Comparison of ENCODE assay signal across 8 cellular contexts in the genomic region with DNA sequence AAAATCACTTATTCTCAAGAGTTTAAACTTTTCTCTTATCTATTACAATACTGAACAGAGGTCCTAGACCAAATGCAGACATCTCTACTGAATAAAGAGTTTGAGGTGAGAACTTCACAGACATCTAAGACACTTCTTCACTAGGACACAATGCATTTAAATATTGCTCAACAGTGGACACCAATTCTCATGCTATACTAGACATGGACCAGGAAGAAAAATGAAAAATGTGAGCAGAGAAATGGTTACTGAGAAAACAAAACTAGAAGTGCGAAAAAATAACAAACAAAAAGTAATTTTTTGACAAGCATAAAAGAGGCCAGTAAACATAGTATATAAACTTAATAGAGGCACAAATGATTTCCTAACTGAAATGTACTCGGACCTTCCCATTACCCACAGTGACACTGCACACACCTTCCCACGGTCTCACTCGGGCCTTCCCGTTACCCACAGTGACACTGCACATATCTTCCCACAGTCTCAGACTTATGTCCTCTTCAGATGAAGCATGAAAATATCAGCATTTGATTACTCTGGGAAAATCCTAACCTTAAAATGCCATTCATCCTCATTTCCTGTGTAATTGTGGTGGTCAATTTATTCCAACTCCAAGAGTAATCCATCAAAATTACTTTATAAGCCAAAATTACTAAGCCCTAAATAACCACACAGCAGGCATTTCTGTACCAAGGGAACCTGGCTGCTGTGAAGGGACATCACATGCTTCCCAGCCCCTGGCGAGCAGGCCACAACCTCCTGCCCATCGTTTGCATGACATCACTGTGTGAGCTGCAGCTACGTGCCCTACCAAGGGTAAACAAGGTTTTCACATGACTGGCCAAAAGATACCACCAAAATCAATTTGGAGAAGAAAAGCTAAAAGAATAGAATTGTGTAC. TPM values are rescaled to one million over a fixed set of nuclear protein-coding genes. Genes with fewer than 3 reads are reported as not detected.
A peak's percentile ranks its signal among the peaks of the same experiment; 100 is the strongest.
DNase-seq lines count a peak whose midpoint lies in the region; ATAC-seq and TF ChIP-seq lines count a peak whose summit lies in the region.

No MANE protein-coding gene starts in this region.

- H3F3A ChIP-seq in neural cell (ENCODE audit: insufficient read depth, low read length, poor library complexity, severe bottlenecking): peaks cover 5% of the 10 kb centered on the region

- H2AFZ ChIP-seq in neural cell (ENCODE audit: low read depth, low read length): no peak overlapping the region

- TF ChIP-seq EP300 in esophagus muscularis mucosa (IDR thresholded peaks at IDR 0.05) (no peak), neural cell (conservative IDR thresholded peaks at IDR 0.05; ENCODE audit: poor library complexity, severe bottlenecking) (no peak)

- no peaks in the 10 kb centered on the region for H3K9me3 Mint-ChIP-seq in T-helper 1 cell treated with Interleukin-12 subunit alpha and Interleukin-12 subunit beta and Interleukin-4 antibody, amounts not matched to agents 30 μg/mL and 1 μg/mL, for 36 hours

- no peaks in the 10 kb centered on the region for H3K9me3 ChIP-seq in Peyer's patch
- H3K9me3 ChIP-seq in esophagus muscularis mucosa: no peaks in the 10 kb centered on the region
- H3K9me3 ChIP-seq in neural cell (ENCODE audit: low read length): no peaks in the 10 kb centered on the region

- H4K20me1 ChIP-seq in neural cell (ENCODE audit: insufficient read depth): no peaks in the 10 kb centered on the region

- TF ChIP-seq RAD21 in neural cell (conservative IDR thresholded peaks at IDR 0.05): no peak

- H3K27ac ChIP-seq in Peyer's patch (peak overlapping the region in 2 of 4 donors; percentile 20 to 67), esophagus muscularis mucosa (replicated peaks in 1 of 4) (peak overlapping the region; percentile 78 to 90 (median 82)), neural cell (ENCODE audit: low read length) (peak overlapping the region; percentile 34)

- intact Hi-C loops in esophagus muscularis mucosa (cut with DNase I): no loop called here

- H3K36me3 Mint-ChIP-seq in T-helper 1 cell treated with Interleukin-12 subunit alpha and Interleukin-12 subunit beta and Interleukin-4 antibody, amounts not matched to agents 30 μg/mL and 1 μg/mL, for 36 hours (ENCODE audit: low read depth): peaks cover 32% of the 10 kb centered on the region

- 42% methylated on average over 8 of the region's 8 CpGs for WGBS in esophagus muscularis mucosa

- H3K79me2 ChIP-seq in neural cell (replicated peaks; ENCODE audit: insufficient read depth, low read length): peaks cover 71% of the 10 kb centered on the region

- H3K4me2 ChIP-seq in neural cell (ENCODE audit: low read length): no peak overlapping the region

- peaks cover 0 to 16% (median 7%) of the 10 kb centered on the region in 4 donors for H3K4me1 ChIP-seq in Peyer's patch
- H3K4me1 ChIP-seq in esophagus muscularis mucosa: peaks cover 69 to 90% (median 82%) of the 10 kb centered on the region in 4 donors

- DNase-seq in T-helper 1 cell: no peak
- peak in 2 of 3 donors; percentile 69 to 74 for DNase-seq in Peyer's patch
- DNase-seq in esophagus muscularis mucosa (ENCODE audit: extremely low spot score): no peak
- DNase-seq in HCEC 1CT: no peak
- no peak for DNase-seq in activated T-cell treated with anti-CD3 and anti-CD28 coated beads, Interleukin-2, amount 50 U/mL, for 1 hour

- H3K36me3 ChIP-seq in Peyer's patch (peaks cover 0 to 13% (median 0%) of the 10 kb centered on the region in 3 donors), esophagus muscularis mucosa (peaks cover 0 to 25% (median 11%) of the 10 kb centered on the region in 4 donors), neural cell (ENCODE audit: insufficient read depth, low read length) (peaks cover 12% of the 10 kb centered on the region)

- no peaks in the 10 kb centered on the region for H3K9me2 ChIP-seq in neural cell (ENCODE audit: insufficient read depth, low read length)

- no peak for TF ChIP-seq CTCF in Peyer's patch (IDR thresholded peaks at IDR 0.05)
- TF ChIP-seq CTCF in esophagus muscularis mucosa (IDR thresholded peaks at IDR 0.05): no peak
- no peak for TF ChIP-seq CTCF in neural cell (IDR thresholded peaks at IDR 0.05; ENCODE audit: poor library complexity, severe bottlenecking)

- H3K27me3 Mint-ChIP-seq in T-helper 1 cell treated with Interleukin-12 subunit alpha and Interleukin-12 subunit beta and Interleukin-4 antibody, amounts not matched to agents 30 μg/mL and 1 μg/mL, for 36 hours (ENCODE audit: low read depth): no peaks in the 10 kb centered on the region

- H3K27me3 ChIP-seq in Peyer's patch: no peaks in the 10 kb centered on the region
- no peaks in the 10 kb centered on the region for H3K27me3 ChIP-seq in esophagus muscularis mucosa
- H3K27me3 ChIP-seq in neural cell (ENCODE audit: insufficient read depth, low read depth, low read length): no peaks in the 10 kb centered on the region

- H3K27ac Mint-ChIP-seq in T-helper 1 cell treated with Interleukin-12 subunit alpha and Interleukin-12 subunit beta and Interleukin-4 antibody, amounts not matched to agents 30 μg/mL and 1 μg/mL, for 36 hours: peak overlapping the region; percentile 52

- peak overlapping the region; percentile 23 for H3K4me3 Mint-ChIP-seq in T-helper 1 cell treated with Interleukin-12 subunit alpha and Interleukin-12 subunit beta and Interleukin-4 antibody, amounts not matched to agents 30 μg/mL and 1 μg/mL, for 36 hours

- no peak for TF ChIP-seq POLR2A in Peyer's patch (IDR thresholded peaks at IDR 0.05)
- no peak for TF ChIP-seq POLR2A in esophagus muscularis mucosa (IDR thresholded peaks at IDR 0.05; ENCODE audit: low read depth)

- peak overlapping the region; percentile 12 for H3K9ac ChIP-seq in neural cell (ENCODE audit: low read length)

- ATAC-seq in HG02798 (IDR thresholded peaks at IDR 0.05; ENCODE audit: poor library complexity, unreplicated experiment): peak; percentile 36

- H3K4me3 ChIP-seq in Peyer's patch: no peak overlapping the region
- no peak overlapping the region for H3K4me3 ChIP-seq in esophagus muscularis mucosa
- peak overlapping the region; percentile 12 for H3K4me3 ChIP-seq in neural cell (ENCODE audit: low read length)

- peaks cover 55% of the 10 kb centered on the region for H3K4me1 Mint-ChIP-seq in T-helper 1 cell treated with Interleukin-12 subunit alpha and Interleukin-12 subunit beta and Interleukin-4 antibody, amounts not matched to agents 30 μg/mL and 1 μg/mL, for 36 hours (ENCODE audit: low read depth)

TF ChIP-seq in neural cell, 6 proteins besides CTCF, POLR2A, EP300 and RAD21:
- TF ChIP-seq MXI1 (conservative IDR thresholded peaks at IDR 0.05; ENCODE audit: poor library complexity, severe bottlenecking) (no peak), EZH2 (IDR thresholded peaks at IDR 0.05; ENCODE audit: borderline replicate concordance, insufficient read depth, low read length, poor library complexity, severe bottlenecking) (no peak), POLR2AphosphoS5 (IDR thresholded peaks at IDR 0.05) (no peak), SMC3 (conservative IDR thresholded peaks at IDR 0.05; ENCODE audit: poor library complexity) (no peak), TAF1 (IDR thresholded peaks at IDR 0.05; ENCODE audit: low read depth) (no peak)
- TF ChIP-seq, protein P1, sequence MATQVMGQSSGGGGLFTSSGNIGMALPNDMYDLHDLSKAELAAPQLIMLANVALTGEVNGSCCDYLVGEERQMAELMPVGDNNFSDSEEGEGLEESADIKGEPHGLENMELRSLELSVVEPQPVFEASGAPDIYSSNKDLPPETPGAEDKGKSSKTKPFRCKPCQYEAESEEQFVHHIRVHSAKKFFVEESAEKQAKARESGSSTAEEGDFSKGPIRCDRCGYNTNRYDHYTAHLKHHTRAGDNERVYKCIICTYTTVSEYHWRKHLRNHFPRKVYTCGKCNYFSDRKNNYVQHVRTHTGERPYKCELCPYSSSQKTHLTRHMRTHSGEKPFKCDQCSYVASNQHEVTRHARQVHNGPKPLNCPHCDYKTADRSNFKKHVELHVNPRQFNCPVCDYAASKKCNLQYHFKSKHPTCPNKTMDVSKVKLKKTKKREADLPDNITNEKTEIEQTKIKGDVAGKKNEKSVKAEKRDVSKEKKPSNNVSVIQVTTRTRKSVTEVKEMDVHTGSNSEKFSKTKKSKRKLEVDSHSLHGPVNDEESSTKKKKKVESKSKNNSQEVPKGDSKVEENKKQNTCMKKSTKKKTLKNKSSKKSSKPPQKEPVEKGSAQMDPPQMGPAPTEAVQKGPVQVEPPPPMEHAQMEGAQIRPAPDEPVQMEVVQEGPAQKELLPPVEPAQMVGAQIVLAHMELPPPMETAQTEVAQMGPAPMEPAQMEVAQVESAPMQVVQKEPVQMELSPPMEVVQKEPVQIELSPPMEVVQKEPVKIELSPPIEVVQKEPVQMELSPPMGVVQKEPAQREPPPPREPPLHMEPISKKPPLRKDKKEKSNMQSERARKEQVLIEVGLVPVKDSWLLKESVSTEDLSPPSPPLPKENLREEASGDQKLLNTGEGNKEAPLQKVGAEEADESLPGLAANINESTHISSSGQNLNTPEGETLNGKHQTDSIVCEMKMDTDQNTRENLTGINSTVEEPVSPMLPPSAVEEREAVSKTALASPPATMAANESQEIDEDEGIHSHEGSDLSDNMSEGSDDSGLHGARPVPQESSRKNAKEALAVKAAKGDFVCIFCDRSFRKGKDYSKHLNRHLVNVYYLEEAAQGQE (IDR thresholded peaks at IDR 0.05; ENCODE audit: borderline replicate concordance): no peak

RNA-seq across cellular contexts. Expression of a gene that starts 6.4 kb away (rescaled TPM):
- 10 to 100 TPM; 25.4 to 37.0 (median 32.3) TPM for total RNA-seq in Peyer's patch
- total RNA-seq in esophagus muscularis mucosa: 10 to 100 TPM; 37.5 to 43.0 (median 39.6) TPM
- polyA plus RNA-seq in neural cell: 34.7 and 52.2 TPM in 2 replicates
- 34.8 and 42.1 TPM in 2 replicates for polyA minus RNA-seq in neural cell

RNA-seq across cellular contexts. Expression of a gene that starts 35.9 kb away (rescaled TPM):
- total RNA-seq in Peyer's patch (not detected), esophagus muscularis mucosa (1 to 10 TPM in 1 of 4 donors, under 1 TPM in 3; under 0.01 to 1.5 (median 0.32) TPM)
- polyA plus RNA-seq in neural cell: 3.9 and 5.1 TPM in 2 replicates
- 3.4 and 4.7 TPM in 2 replicates for polyA minus RNA-seq in neural cell

Comparison
In these comparisons a context has a peak if more than half of its experiments do, and no peak if none do; other contexts are left out.
1. DNase-seq: peak in Peyer's patch (2 of 3); none in T-helper 1 cell (0 of 5), esophagus muscularis mucosa (single experiment), HCEC 1CT (single experiment) and activated T-cell treated with anti-CD3 and anti-CD28 coated beads, Interleukin-2, amount 50 U/mL, for 1 hour (single experiment).